9 cellular contexts compared by ENCODE assay signal in genomic region chr7:150379590-150380379, GRCh38. TPM values are rescaled to one million over a fixed set of nuclear protein-coding genes. Genes with fewer than 3 reads are reported as not detected.
A peak's percentile ranks its signal among the peaks of the same experiment; 100 is the strongest.
DNase-seq lines count a peak whose midpoint lies in the region; ATAC-seq and TF ChIP-seq lines count a peak whose summit lies in the region.
"Had no signal": no experiment of that assay in that cellular context is flagged by ENCODE, and none has a peak within 500 bp of the region (broad histone marks: within the 10 kb centered on the region; RNA-seq: fewer than 3 reads in every experiment).

No MANE protein-coding gene starts in this region.

- intact Hi-C loops in body of pancreas (cut with DNase I) = no loop called here
- intact Hi-C loops in stomach (cut with DNase I; ENCODE audit: low total_unique reads) = no loop called here

- no peak for TF ChIP-seq CTCF in body of pancreas (IDR thresholded peaks at IDR 0.05)
- no peak for TF ChIP-seq CTCF in stomach (IDR thresholded peaks at IDR 0.05)

- H3K4me3 ChIP-seq in body of pancreas (peak overlapping the region; percentile 22 to 80), stomach (peak overlapping the region; percentile 70 to 97 (median 93))

- TF ChIP-seq POLR2A in body of pancreas (IDR thresholded peaks at IDR 0.05) (no peak), stomach (IDR thresholded peaks at IDR 0.05) (no peak)

- no peaks in the 10 kb centered on the region for H3K27me3 ChIP-seq in body of pancreas
- no peaks in the 10 kb centered on the region for H3K27me3 ChIP-seq in layer of hippocampus (ENCODE audit: control insufficient read depth, insufficient read depth, low read length)
- no peaks in the 10 kb centered on the region for H3K27me3 ChIP-seq in stomach

- no peak for TF ChIP-seq EP300 in stomach (IDR thresholded peaks at IDR 0.05)

- peaks cover 64% of the 10 kb centered on the region for H3K4me1 ChIP-seq in body of pancreas
- peaks cover 13 to 86% (median 64%) of the 10 kb centered on the region in 4 donors for H3K4me1 ChIP-seq in stomach

- no peaks in the 10 kb centered on the region for H3K9me3 ChIP-seq in body of pancreas
- H3K9me3 ChIP-seq in stomach = no peaks in the 10 kb centered on the region

- H3K27ac ChIP-seq in body of pancreas = peak overlapping the region; percentile 92 to 98 (median 95)
- H3K27ac ChIP-seq in layer of hippocampus (ENCODE audit: low read depth, low read length) = peak overlapping the region; percentile 98
- peak overlapping the region; percentile 87 to 96 (median 91) for H3K27ac ChIP-seq in stomach

- WGBS in body of pancreas, 2 donors = 2 to 3% methylated on average over 29 to 34 of the region's 34 CpGs
- WGBS in stomach, 5 donors = 2 to 3% (median 3%) methylated on average over 33 to 34 of the region's 34 CpGs

- ATAC-seq in GM18502 (IDR thresholded peaks at IDR 0.05; ENCODE audit: poor library complexity, unreplicated experiment) (peak; percentile 5), body of pancreas (peak; percentile 3)

- H3K36me3 ChIP-seq in body of pancreas (replicated peaks in 1 of 2; ENCODE audit: insufficient read depth in 1 of 2, low read depth in 2 of 2) (no peaks in the 10 kb centered on the region), stomach (peaks cover 0 to 8% (median 2%) of the 10 kb centered on the region in 4 donors)

- DNase-seq in AML-193 (lab: John Stamatoyannopoulos, UW) (peak; percentile 14 to 58), M059J (ENCODE audit: low read depth) (peak; percentile 50), body of pancreas (no peak), stomach (no peak), SW480 (ENCODE audit: low spot score) (no peak)
- DNase-seq in activated CD8-positive, alpha-beta memory T cell treated with anti-CD3 and anti-CD28 coated beads, Interleukin-2, amount 50 U/mL, for 48 hours = no peak

RNA-seq across cellular contexts. Expression of gene ZNF775, which starts 0.7 kb away (rescaled TPM):
- 2.5 and 5.3 TPM in 2 replicates for total RNA-seq in M059J (2014; rRNA removed; shearing (Covaris generic))
- total RNA-seq in body of pancreas (10 to 100 TPM in 1 of 2 donors, 1 to 10 TPM in 1; 6.0 to 10.2 TPM), stomach (10 to 100 TPM in 2 of 5 donors, 1 to 10 TPM in 1, not detected in 2; 2.0 to 17.0 (median 14.8) TPM)
- 1 to 10 TPM; 1.8 to 2.6 (median 2.4) TPM for polyA plus RNA-seq in stomach

RNA-seq across cellular contexts. Expression of gene REPIN1, which starts 11.2 kb away (rescaled TPM):
- 103 and 155 TPM in 2 replicates for total RNA-seq in M059J (2014; rRNA removed; shearing (Covaris generic))
- total RNA-seq in body of pancreas (100 to 1,000 TPM in 1 of 2 donors, 10 to 100 TPM in 1; 77.0 to 117 TPM), stomach (100 to 1,000 TPM in 3 of 5 donors, 10 to 100 TPM in 2; 44.2 to 298 (median 104) TPM)
- polyA plus RNA-seq in stomach = 10 to 100 TPM; 35.9 to 41.5 (median 36.4) TPM

RNA-seq across cellular contexts. Expression of gene RARRES2, which starts 38.4 kb away (rescaled TPM):
- 1.1 and 1.7 TPM in 2 replicates for total RNA-seq in M059J (2014; rRNA removed; shearing (Covaris generic))
- 100 to 1,000 TPM; 245 to 400 TPM for total RNA-seq in body of pancreas
- total RNA-seq in stomach = 100 to 1,000 TPM in 1 of 5 donors, 10 to 100 TPM in 4; 33.5 to 244 (median 70.9) TPM
- polyA plus RNA-seq in stomach = 100 to 1,000 TPM; 161 to 232 (median 197) TPM
- total RNA-seq: T-helper 1 cell treated with Interleukin-12 subunit alpha and Interleukin-12 subunit beta and Interleukin-4 antibody, amounts not matched to agents 30 ng/mL and 1 ng/mL, for 36 hours had no signal

RNA-seq across cellular contexts. Expression of gene ACTR3C, which starts 56.4 kb away (rescaled TPM):
- total RNA-seq in M059J (2014; rRNA removed; shearing (Covaris generic)) = 0.07 TPM in 1 of 2 replicates, not detected in the other
- total RNA-seq in body of pancreas = 10 to 100 TPM; 35.5 to 69.9 TPM
- total RNA-seq in stomach = 10 to 100 TPM in 3 of 5 donors, 1 to 10 TPM in 2; 2.3 to 68.7 (median 16.2) TPM
- 10 to 100 TPM in 1 of 3 donors, 1 to 10 TPM in 2; 3.1 to 10.1 (median 7.0) TPM for polyA plus RNA-seq in stomach

RNA-seq across cellular contexts. Expression of gene LRRC61, which starts 56.6 kb away (rescaled TPM):
- 0.47 TPM in 1 of 2 replicates, not detected in the other for total RNA-seq in M059J (2014; rRNA removed; shearing (Covaris generic))
- 10 to 100 TPM in 1 of 2 donors, 1 to 10 TPM in 1; 4.9 to 25.2 TPM for total RNA-seq in body of pancreas
- total RNA-seq in stomach = 10 to 100 TPM in 3 of 5 donors, not detected in 2; 11.6 to 15.9 (median 14.2) TPM
- 1 to 10 TPM; 5.6 to 7.6 (median 7.4) TPM for polyA plus RNA-seq in stomach

Comparison
In these comparisons a context has a peak if more than half of its experiments do, and no peak if none do; other contexts are left out.
1. DNase-seq: peak in AML-193 (2 of 2) and M059J (single experiment); none in body of pancreas (0 of 4), stomach (single experiment), SW480 (single experiment) and activated CD8-positive, alpha-beta memory T cell treated with anti-CD3 and anti-CD28 coated beads, Interleukin-2, amount 50 U/mL, for 48 hours (single experiment).
2. RNA of gene RARRES2, which starts 38.4 kb away (total RNA-seq): 245 to 400 TPM in body of pancreas and 33.5 to 244 TPM in stomach; 1.1 to 1.7 TPM in M059J; every median in the first group is over 10 times any median in the second.
3. Peak in every context shown above with its lines, with median percentiles within 50 percentile points of each other: H3K27ac ChIP-seq.